Comparison of ENCODE assay signal across 1 cellular context in the genomic region with DNA sequence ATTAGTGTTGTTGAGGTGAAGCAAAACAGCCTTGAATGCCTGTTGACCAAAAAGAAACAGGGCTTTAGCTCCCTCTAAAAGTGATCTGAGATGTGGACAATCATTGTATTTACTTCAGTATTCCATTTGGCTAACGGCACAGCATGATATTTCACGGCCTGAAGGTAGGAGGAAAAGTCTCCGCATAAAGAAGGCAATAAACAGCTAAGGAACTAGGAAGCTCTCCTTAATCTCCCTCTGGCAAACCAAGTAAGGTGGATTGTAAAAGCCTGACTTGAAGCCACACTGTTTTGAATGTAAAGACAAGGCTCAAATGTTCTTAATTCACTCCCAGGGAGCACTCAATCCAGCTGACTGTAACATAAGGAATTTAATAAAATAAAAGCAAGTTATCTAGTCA.
TF ChIP-seq lines count a peak whose summit lies in the region.

No MANE protein-coding gene starts in this region.

TF ChIP-seq in K562, 482 proteins besides CTCF, POLR2A, EP300 and RAD21 (continued from another document):
- TF ChIP-seq, protein P1, sequence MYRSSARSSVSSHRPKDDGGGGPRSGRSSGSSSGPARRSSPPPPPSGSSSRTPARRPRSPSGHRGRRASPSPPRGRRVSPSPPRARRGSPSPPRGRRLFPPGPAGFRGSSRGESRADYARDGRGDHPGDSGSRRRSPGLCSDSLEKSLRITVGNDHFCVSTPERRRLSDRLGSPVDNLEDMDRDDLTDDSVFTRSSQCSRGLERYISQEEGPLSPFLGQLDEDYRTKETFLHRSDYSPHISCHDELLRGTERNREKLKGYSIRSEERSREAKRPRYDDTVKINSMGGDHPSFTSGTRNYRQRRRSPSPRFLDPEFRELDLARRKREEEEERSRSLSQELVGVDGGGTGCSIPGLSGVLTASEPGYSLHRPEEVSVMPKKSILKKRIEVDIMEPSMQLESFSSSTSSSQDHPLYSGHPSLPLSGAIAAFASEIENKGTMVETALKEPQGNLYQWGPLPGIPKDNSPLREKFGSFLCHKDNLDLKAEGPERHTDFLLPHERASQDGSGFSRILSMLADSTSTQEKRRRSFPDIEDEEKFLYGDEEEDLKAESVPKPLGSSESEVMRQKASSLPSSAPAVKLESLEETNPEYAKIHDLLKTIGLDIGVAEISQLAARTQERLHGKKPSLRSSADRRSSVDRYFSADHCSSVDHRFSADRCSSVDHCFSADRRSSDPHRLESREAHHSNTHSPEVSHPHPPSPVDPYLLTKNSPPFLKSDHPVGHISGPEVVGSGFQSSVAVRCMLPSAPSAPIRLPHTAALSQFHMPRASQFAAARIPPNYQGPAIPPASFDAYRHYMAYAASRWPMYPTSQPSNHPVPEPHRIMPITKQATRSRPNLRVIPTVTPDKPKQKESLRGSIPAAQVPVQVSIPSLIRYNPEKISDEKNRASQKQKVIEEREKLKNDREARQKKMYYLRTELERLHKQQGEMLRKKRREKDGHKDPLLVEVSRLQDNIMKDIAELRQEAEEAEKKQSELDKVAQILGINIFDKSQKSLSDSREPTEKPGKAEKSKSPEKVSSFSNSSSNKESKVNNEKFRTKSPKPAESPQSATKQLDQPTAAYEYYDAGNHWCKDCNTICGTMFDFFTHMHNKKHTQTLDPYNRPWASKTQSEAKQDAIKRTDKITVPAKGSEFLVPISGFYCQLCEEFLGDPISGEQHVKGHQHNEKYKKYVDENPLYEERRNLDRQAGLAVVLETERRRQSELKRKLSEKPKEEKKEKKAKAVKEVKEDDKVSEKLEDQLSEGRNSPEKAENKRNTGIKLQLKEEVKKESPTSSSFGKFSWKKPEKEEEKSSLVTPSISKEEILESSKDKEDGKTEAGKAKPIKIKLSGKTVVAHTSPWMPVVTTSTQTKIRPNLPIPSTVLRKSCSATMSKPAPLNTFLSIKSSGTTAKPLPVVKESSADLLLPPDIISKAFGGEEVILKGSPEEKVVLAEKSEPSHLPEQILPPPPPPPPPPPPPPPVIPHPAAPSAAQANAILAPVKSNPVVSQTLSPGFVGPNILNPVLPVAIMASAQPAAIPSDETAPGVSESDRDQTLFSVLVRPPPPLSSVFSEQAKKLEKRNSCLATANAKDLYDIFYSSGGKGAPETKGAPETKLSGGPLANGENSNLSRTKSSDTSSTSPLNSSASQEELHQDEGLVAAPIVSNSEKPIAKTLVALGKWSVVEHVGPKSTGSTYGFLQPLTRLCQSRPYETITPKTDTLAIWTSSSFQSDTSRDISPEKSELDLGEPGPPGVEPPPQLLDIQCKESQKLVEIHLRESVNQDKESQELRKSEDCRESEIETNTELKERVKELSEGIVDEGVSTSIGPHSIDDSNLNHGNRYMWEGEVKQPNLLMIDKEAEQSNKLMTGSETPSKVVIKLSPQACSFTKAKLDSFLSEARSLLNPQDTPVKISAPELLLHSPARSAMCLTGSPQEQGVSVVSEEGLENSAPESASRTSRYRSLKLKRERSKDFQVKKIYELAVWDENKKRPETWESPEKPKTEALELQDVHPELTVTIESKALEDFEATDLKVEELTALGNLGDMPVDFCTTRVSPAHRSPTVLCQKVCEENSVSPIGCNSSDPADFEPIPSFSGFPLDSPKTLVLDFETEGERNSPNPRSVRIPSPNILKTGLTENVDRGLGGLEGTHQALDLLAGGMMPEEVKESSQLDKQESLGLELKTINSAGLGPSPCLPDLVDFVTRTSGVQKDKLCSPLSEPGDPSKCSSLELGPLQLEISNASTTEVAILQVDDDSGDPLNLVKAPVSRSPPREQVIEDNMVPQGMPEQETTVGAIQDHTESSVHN (IDR thresholded peaks at IDR 0.05; ENCODE audit: borderline replicate concordance in 1 of 2, low read depth in 1 of 2): no peak
- TF ChIP-seq SP1 (CRISPR knock-in tag; IDR thresholded peaks at IDR 0.05) (no peak), THRAP3 (IDR thresholded peaks at IDR 0.05; ENCODE audit: borderline replicate concordance) (no peak), ZNF347 (CRISPR knock-in tag; IDR thresholded peaks at IDR 0.05; ENCODE audit: low read depth) (no peak), CREBBP (IDR thresholded peaks at IDR 0.05; ENCODE audit: low read depth, low read length) (no peak), MCM5 (IDR thresholded peaks at IDR 0.05; ENCODE audit: low read depth) (no peak), CHD1 (IDR thresholded peaks at IDR 0.05; ENCODE audit: low read length) (no peak), MEF2D (tag; conservative IDR thresholded peaks at IDR 0.05; ENCODE audit: low read depth) (no peak)
- TF ChIP-seq, protein P2, sequence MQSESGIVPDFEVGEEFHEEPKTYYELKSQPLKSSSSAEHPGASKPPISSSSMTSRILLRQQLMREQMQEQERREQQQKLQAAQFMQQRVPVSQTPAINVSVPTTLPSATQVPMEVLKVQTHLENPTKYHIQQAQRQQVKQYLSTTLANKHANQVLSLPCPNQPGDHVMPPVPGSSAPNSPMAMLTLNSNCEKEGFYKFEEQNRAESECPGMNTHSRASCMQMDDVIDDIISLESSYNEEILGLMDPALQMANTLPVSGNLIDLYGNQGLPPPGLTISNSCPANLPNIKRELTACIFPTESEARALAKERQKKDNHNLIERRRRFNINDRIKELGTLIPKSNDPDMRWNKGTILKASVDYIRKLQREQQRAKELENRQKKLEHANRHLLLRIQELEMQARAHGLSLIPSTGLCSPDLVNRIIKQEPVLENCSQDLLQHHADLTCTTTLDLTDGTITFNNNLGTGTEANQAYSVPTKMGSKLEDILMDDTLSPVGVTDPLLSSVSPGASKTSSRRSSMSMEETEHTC (IDR thresholded peaks at IDR 0.05): no peak
- TF ChIP-seq, protein P3, sequence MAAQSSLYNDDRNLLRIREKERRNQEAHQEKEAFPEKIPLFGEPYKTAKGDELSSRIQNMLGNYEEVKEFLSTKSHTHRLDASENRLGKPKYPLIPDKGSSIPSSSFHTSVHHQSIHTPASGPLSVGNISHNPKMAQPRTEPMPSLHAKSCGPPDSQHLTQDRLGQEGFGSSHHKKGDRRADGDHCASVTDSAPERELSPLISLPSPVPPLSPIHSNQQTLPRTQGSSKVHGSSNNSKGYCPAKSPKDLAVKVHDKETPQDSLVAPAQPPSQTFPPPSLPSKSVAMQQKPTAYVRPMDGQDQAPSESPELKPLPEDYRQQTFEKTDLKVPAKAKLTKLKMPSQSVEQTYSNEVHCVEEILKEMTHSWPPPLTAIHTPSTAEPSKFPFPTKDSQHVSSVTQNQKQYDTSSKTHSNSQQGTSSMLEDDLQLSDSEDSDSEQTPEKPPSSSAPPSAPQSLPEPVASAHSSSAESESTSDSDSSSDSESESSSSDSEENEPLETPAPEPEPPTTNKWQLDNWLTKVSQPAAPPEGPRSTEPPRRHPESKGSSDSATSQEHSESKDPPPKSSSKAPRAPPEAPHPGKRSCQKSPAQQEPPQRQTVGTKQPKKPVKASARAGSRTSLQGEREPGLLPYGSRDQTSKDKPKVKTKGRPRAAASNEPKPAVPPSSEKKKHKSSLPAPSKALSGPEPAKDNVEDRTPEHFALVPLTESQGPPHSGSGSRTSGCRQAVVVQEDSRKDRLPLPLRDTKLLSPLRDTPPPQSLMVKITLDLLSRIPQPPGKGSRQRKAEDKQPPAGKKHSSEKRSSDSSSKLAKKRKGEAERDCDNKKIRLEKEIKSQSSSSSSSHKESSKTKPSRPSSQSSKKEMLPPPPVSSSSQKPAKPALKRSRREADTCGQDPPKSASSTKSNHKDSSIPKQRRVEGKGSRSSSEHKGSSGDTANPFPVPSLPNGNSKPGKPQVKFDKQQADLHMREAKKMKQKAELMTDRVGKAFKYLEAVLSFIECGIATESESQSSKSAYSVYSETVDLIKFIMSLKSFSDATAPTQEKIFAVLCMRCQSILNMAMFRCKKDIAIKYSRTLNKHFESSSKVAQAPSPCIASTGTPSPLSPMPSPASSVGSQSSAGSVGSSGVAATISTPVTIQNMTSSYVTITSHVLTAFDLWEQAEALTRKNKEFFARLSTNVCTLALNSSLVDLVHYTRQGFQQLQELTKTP (IDR thresholded peaks at IDR 0.05; ENCODE audit: low read depth in 1 of 2, partially characterized antibody in 2 of 2): no peak
- TF ChIP-seq, protein P4, sequence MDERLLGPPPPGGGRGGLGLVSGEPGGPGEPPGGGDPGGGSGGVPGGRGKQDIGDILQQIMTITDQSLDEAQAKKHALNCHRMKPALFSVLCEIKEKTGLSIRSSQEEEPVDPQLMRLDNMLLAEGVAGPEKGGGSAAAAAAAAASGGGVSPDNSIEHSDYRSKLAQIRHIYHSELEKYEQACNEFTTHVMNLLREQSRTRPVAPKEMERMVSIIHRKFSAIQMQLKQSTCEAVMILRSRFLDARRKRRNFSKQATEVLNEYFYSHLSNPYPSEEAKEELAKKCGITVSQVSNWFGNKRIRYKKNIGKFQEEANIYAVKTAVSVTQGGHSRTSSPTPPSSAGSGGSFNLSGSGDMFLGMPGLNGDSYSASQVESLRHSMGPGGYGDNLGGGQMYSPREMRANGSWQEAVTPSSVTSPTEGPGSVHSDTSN (CRISPR knock-in tag; IDR thresholded peaks at IDR 0.05; ENCODE audit: low read depth): no peak
- TF ChIP-seq, protein P4 (tag; conservative IDR thresholded peaks at IDR 0.05; ENCODE audit: low read depth): no peak
